33 cellular contexts compared by ENCODE assay signal in genomic region chr7:37659971-37660370, GRCh38. TPM values are rescaled to one million over a fixed set of nuclear protein-coding genes. Genes with fewer than 3 reads are reported as not detected.
"Had no signal": no experiment of that assay in that cellular context is flagged by ENCODE, and none has a peak within 500 bp of the region (broad histone marks: within the 10 kb centered on the region; RNA-seq: fewer than 3 reads in every experiment).

No MANE protein-coding gene starts in this region.

- ATAC-seq: activated CD4-positive, alpha-beta T cell treated with anti-CD3 and anti-CD28 coated beads for 36 hours; activated CD8-positive, alpha-beta memory T cell treated with anti-CD3 and anti-CD28 coated beads, Interleukin-2, amount 10 ng/mL, durations not matched to agents 7 days and 5 days; activated CD8-positive, alpha-beta T cell treated with anti-CD3 and anti-CD28 coated beads, Interleukin-2, amount 10 ng/mL, durations not matched to agents 7 days and 5 days; activated naive CD8-positive, alpha-beta T cell treated with anti-CD3 and anti-CD28 coated beads, Interleukin-2, amount 50 U/mL, for 24 hours; activated T-helper 17 cell treated with anti-CD3 and anti-CD28 coated beads, Interleukin-2, amount 50 U/mL, for 72 hours; body of pancreas; esophagus mucosa; foreskin keratinocyte; gastrocnemius medialis; heart left ventricle had no signal

- H3K36me3 Mint-ChIP-seq: activated CD4-positive, alpha-beta memory T cell treated with anti-CD3 and anti-CD28 coated beads for 36 hours; activated CD8-positive, alpha-beta memory T cell treated with anti-CD3 and anti-CD28 coated beads, Interleukin-2, amount 10 ng/mL, durations not matched to agents 7 days and 5 days; activated naive CD4-positive, alpha-beta T cell treated with anti-CD3 and anti-CD28 coated beads, Interleukin-2, amount 50 U/mL, for 24 hours; activated naive CD8-positive, alpha-beta T cell treated with anti-CD3 and anti-CD28 coated beads for 36 hours had no signal

- H3K9me3 Mint-ChIP-seq: activated CD4-positive, alpha-beta memory T cell treated with anti-CD3 and anti-CD28 coated beads for 36 hours; activated CD4-positive, alpha-beta T cell treated with anti-CD3 and anti-CD28 coated beads, Interleukin-2, amount 10 ng/mL, durations not matched to agents 24 days and 14 days; activated naive CD4-positive, alpha-beta T cell treated with anti-CD3 and anti-CD28 coated beads for 36 hours; activated naive CD8-positive, alpha-beta T cell treated with anti-CD3 and anti-CD28 coated beads for 36 hours; activated T-helper 17 cell treated with anti-CD3 and anti-CD28 coated beads, Interleukin-2, amount 50 U/mL, for 72 hours; endodermal cell had no signal

- H3K4me3 ChIP-seq: adrenal gland, body of pancreas, colonic mucosa, gastrocnemius medialis, heart left ventricle had no signal

- DNase-seq: activated CD4-positive, alpha-beta memory T cell treated with anti-CD3 and anti-CD28 coated beads for 36 hours; activated CD4-positive, alpha-beta T cell treated with anti-CD3 and anti-CD28 coated beads for 36 hours; activated CD4-positive, alpha-beta T cell treated with anti-CD3 and anti-CD28 coated beads, Interleukin-2, amount 10 ng/mL, durations not matched to agents 24 days and 14 days; activated CD4-positive, CD25-positive, alpha-beta regulatory T cell; activated CD4-positive, CD25-positive, alpha-beta regulatory T cell treated with anti-CD3 and anti-CD28 coated beads, Interleukin-2, amount 50 U/mL, for 72 hours; activated CD8-positive, alpha-beta memory T cell treated with anti-CD3 and anti-CD28 coated beads, Interleukin-2, amount 10 ng/mL, durations not matched to agents 7 days and 5 days; activated CD8-positive, alpha-beta memory T cell treated with anti-CD3 and anti-CD28 coated beads, Interleukin-2, amount 50 U/mL, for 4 hours; activated CD8-positive, alpha-beta T cell treated with anti-CD3 and anti-CD28 coated beads, Interleukin-2, amount 10 ng/mL, durations not matched to agents 7 days and 5 days; activated effector memory CD4-positive, alpha-beta T cell treated with anti-CD3 and anti-CD28 coated beads, Interleukin-2, amount 50 U/mL, for 16 hours; activated naive CD4-positive, alpha-beta T cell treated with anti-CD3 and anti-CD28 coated beads for 36 hours; activated naive CD8-positive, alpha-beta T cell treated with anti-CD3 and anti-CD28 coated beads for 36 hours; activated naive CD8-positive, alpha-beta T cell treated with anti-CD3 and anti-CD28 coated beads, Interleukin-2, amount 50 U/mL, for 24 hours; activated T-cell treated with anti-CD3 and anti-CD28 coated beads, Interleukin-2, amount 50 U/mL, for 1 hour; adrenal gland; amygdala; aorta; body of pancreas; caudate nucleus; cerebellar nuclear complex; colonic mucosa; effector CD8-positive, alpha-beta T cell; endodermal cell; foreskin keratinocyte; gastrocnemius medialis; glutamatergic neuron; heart left ventricle; T-helper 2 cell had no signal

- H3K4me1 Mint-ChIP-seq: activated CD4-positive, alpha-beta T cell treated with anti-CD3 and anti-CD28 coated beads for 36 hours; activated naive CD4-positive, alpha-beta T cell treated with anti-CD3 and anti-CD28 coated beads, Interleukin-2, amount 50 U/mL, for 24 hours; activated naive CD8-positive, alpha-beta T cell treated with anti-CD3 and anti-CD28 coated beads for 36 hours; activated T-helper 17 cell treated with anti-CD3 and anti-CD28 coated beads, Interleukin-2, amount 50 U/mL, for 72 hours had no signal

- H3K27ac ChIP-seq: adrenal gland, body of pancreas, colonic mucosa, foreskin keratinocyte, gastrocnemius medialis, heart left ventricle had no signal

- H3K9me3 ChIP-seq: adrenal gland, body of pancreas, colonic mucosa, gastrocnemius medialis had no signal

- H3K36me3 ChIP-seq: adrenal gland, colonic mucosa, gastrocnemius medialis, heart left ventricle had no signal

- H3K27ac Mint-ChIP-seq: activated CD4-positive, alpha-beta memory T cell treated with anti-CD3 and anti-CD28 coated beads for 36 hours; activated CD4-positive, alpha-beta T cell treated with anti-CD3 and anti-CD28 coated beads for 36 hours; activated CD4-positive, alpha-beta T cell treated with anti-CD3 and anti-CD28 coated beads, Interleukin-2, amount 10 ng/mL, durations not matched to agents 24 days and 14 days; activated CD8-positive, alpha-beta memory T cell treated with anti-CD3 and anti-CD28 coated beads, Interleukin-2, amount 10 ng/mL, durations not matched to agents 7 days and 5 days; activated CD8-positive, alpha-beta T cell treated with anti-CD3 and anti-CD28 coated beads, Interleukin-2, amount 10 ng/mL, durations not matched to agents 7 days and 5 days; activated naive CD4-positive, alpha-beta T cell treated with anti-CD3 and anti-CD28 coated beads for 36 hours; activated naive CD8-positive, alpha-beta T cell treated with anti-CD3 and anti-CD28 coated beads for 36 hours; activated naive CD8-positive, alpha-beta T cell treated with anti-CD3 and anti-CD28 coated beads, Interleukin-2, amount 50 U/mL, for 24 hours; activated T-helper 17 cell treated with anti-CD3 and anti-CD28 coated beads, Interleukin-2, amount 50 U/mL, for 72 hours; endodermal cell had no signal

- H3K4me1 ChIP-seq: adrenal gland, body of pancreas, colonic mucosa, foreskin keratinocyte, gastrocnemius medialis had no signal

- H3K4me3 Mint-ChIP-seq: activated CD4-positive, alpha-beta memory T cell treated with anti-CD3 and anti-CD28 coated beads for 36 hours; activated CD4-positive, alpha-beta T cell treated with anti-CD3 and anti-CD28 coated beads for 36 hours; activated CD4-positive, alpha-beta T cell treated with anti-CD3 and anti-CD28 coated beads, Interleukin-2, amount 10 ng/mL, durations not matched to agents 24 days and 14 days; activated CD8-positive, alpha-beta memory T cell treated with anti-CD3 and anti-CD28 coated beads, Interleukin-2, amount 10 ng/mL, durations not matched to agents 7 days and 5 days; activated CD8-positive, alpha-beta T cell treated with anti-CD3 and anti-CD28 coated beads, Interleukin-2, amount 10 ng/mL, durations not matched to agents 7 days and 5 days; activated naive CD4-positive, alpha-beta T cell treated with anti-CD3 and anti-CD28 coated beads for 36 hours; activated naive CD4-positive, alpha-beta T cell treated with anti-CD3 and anti-CD28 coated beads, Interleukin-2, amount 50 U/mL, for 24 hours; activated naive CD8-positive, alpha-beta T cell treated with anti-CD3 and anti-CD28 coated beads for 36 hours; activated naive CD8-positive, alpha-beta T cell treated with anti-CD3 and anti-CD28 coated beads, Interleukin-2, amount 50 U/mL, for 24 hours; activated T-helper 17 cell treated with anti-CD3 and anti-CD28 coated beads, Interleukin-2, amount 50 U/mL, for 72 hours; endodermal cell had no signal

- H3K27me3 ChIP-seq: adrenal gland, body of pancreas, colonic mucosa, foreskin keratinocyte, gastrocnemius medialis, heart left ventricle had no signal

RNA-seq across cellular contexts. Expression of gene GPR141, which starts 23.6 kb away (rescaled TPM):
- total RNA-seq: activated CD4-positive, alpha-beta memory T cell treated with anti-CD3 and anti-CD28 coated beads for 36 hours; activated CD4-positive, alpha-beta T cell treated with anti-CD3 and anti-CD28 coated beads for 36 hours; activated CD4-positive, alpha-beta T cell treated with anti-CD3 and anti-CD28 coated beads, Interleukin-2, amount 10 ng/mL, durations not matched to agents 24 days and 14 days; activated CD8-positive, alpha-beta memory T cell treated with anti-CD3 and anti-CD28 coated beads for 36 hours; activated CD8-positive, alpha-beta T cell treated with anti-CD3 and anti-CD28 coated beads, Interleukin-2, amount 10 ng/mL, durations not matched to agents 7 days and 5 days; activated naive CD4-positive, alpha-beta T cell treated with anti-CD3 and anti-CD28 coated beads for 36 hours; activated naive CD8-positive, alpha-beta T cell treated with anti-CD3 and anti-CD28 coated beads for 36 hours; activated T-helper 17 cell treated with anti-CD3 and anti-CD28 coated beads, Interleukin-2, amount 50 U/mL, for 72 hours; epithelial cell of proximal tubule; foreskin keratinocyte; gastrocnemius medialis; T-helper 1 cell treated with Interleukin-12 subunit alpha and Interleukin-12 subunit beta and Interleukin-4 antibody, amounts not matched to agents 30 ng/mL and 1 ng/mL, for 36 hours had no signal
